In the genomic region with DNA sequence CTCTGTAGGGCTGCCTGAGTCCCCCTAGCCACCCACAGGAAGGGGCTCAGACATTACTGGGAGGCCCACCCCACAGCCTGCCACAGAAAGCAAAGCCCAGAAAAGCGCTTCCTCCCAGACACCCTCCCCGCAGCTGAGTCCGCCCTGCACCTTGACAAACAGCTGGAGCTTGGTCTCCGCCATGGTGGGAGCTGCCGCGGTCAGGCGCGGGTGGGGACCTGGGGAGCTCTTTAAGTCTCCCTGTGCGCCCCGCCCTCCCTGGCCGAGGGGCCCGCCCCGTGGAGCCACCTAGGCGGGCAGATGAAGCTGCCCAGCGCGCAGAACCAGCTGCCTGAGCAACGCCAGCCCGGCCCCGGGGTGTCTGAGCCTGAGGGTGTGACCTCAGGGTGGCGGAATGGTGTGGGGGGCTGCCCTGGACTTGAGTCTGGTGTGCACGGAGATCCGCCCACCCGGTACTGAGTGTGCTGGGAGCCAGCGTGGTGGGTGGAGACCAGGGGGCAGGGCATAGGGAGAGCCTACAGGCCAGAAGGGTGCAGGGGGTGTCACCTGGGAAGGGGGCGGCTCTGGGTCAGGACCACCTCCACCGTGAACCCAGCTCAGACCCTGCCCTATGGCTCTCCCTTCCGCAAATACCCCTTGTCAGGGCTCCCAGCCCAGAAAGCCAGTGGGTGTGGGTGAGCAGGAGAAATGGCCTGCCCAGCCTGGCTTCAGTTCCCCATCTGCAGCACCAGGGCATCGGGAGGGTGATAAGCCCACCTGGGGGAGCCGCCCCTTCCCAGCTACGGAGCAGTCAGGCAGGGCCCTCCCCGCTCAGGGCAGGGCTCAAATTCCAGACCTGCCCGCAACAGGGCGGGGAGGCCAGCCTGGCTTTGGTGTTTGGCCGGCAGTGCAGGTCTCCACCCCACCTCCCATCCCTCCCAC, we compare ENCODE assay signal across 9 cellular contexts. TPM values are rescaled to one million over a fixed set of nuclear protein-coding genes. Genes with fewer than 3 reads are reported as not detected.
A peak's percentile ranks its signal among the peaks of the same experiment; 100 is the strongest.
DNase-seq lines count a peak whose midpoint lies in the region; ATAC-seq lines count a peak whose summit lies in the region.
"Had no signal": no experiment of that assay in that cellular context is flagged by ENCODE, and none has a peak within 500 bp of the region (broad histone marks: within the 10 kb centered on the region; RNA-seq: fewer than 3 reads in every experiment).

A gene with protein sequence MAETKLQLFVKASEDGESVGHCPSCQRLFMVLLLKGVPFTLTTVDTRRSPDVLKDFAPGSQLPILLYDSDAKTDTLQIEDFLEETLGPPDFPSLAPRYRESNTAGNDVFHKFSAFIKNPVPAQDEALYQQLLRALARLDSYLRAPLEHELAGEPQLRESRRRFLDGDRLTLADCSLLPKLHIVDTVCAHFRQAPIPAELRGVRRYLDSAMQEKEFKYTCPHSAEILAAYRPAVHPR (minus strand): TSS at position 208 of the 921 bp plus-strand sequence. CDS start 25 bp downstream, at position 183.

- H3K27ac Mint-ChIP-seq in activated naive CD8-positive, alpha-beta T cell treated with anti-CD3 and anti-CD28 coated beads, Interleukin-2, amount 10 ng/mL, durations not matched to agents 7 days and 5 days, result peak within 1 kb of the TSS; percentile 82

- POLR2A ChIA-PET in activated naive CD8-positive, alpha-beta T cell treated with anti-CD3 and anti-CD28 coated beads, Interleukin-2, amount 10 ng/mL, durations not matched to agents 7 days and 5 days (lab: Charles Lee), result interaction anchor here (0.9 to 1.7 kb wide), 11 partner anchors 18 to 133 kb away, joined by 3 to 10 read pairs (median 3); a partner anchor contains a TSS

- peaks cover 34% of the 10 kb centered on the region for H3K4me1 Mint-ChIP-seq in activated naive CD8-positive, alpha-beta T cell treated with anti-CD3 and anti-CD28 coated beads, Interleukin-2, amount 10 ng/mL, durations not matched to agents 7 days and 5 days

- H3K4me1 ChIP-seq in NT2/D1 (ENCODE audit: insufficient read depth, insufficient read length), result peaks cover 25% of the 10 kb centered on the region
- H3K4me1 ChIP-seq in mesodermal cell (ENCODE audit: control insufficient read depth, insufficient read depth, low read length, poor library complexity, severe bottlenecking), result peaks cover 22% of the 10 kb centered on the region

- peak within 1 kb of the TSS; percentile 64 for H3K4me3 Mint-ChIP-seq in activated naive CD8-positive, alpha-beta T cell treated with anti-CD3 and anti-CD28 coated beads, Interleukin-2, amount 10 ng/mL, durations not matched to agents 7 days and 5 days

- H3K36me3 Mint-ChIP-seq in activated naive CD8-positive, alpha-beta T cell treated with anti-CD3 and anti-CD28 coated beads, Interleukin-2, amount 10 ng/mL, durations not matched to agents 7 days and 5 days, result peaks cover 2% of the 10 kb centered on the region

- peak within 1 kb of the TSS; percentile 5 for H3K27ac ChIP-seq in mesodermal cell (ENCODE audit: low read depth, low read length, severe bottlenecking)

- peaks cover 27% of the 10 kb centered on the region for H3K36me3 ChIP-seq in NT2/D1 (ENCODE audit: insufficient read depth, insufficient read length, low read length)
- H3K36me3 ChIP-seq in mesodermal cell (ENCODE audit: control insufficient read depth, insufficient read depth, low read length), result peaks cover 12% of the 10 kb centered on the region

- WGBS in mesodermal cell (ENCODE audit: insufficient coverage in 2 of 2), 2 experiments, result 54 to 57% methylated on average over 22 to 24 of the region's 34 CpGs

- no peaks in the 10 kb centered on the region for H3K9me3 Mint-ChIP-seq in activated naive CD8-positive, alpha-beta T cell treated with anti-CD3 and anti-CD28 coated beads, Interleukin-2, amount 10 ng/mL, durations not matched to agents 7 days and 5 days

- DNase-seq in ELF-1 (ENCODE audit: low read depth, low spot score), result peak; percentile 57
- DNase-seq in NT2/D1 (ENCODE audit: low read depth, low spot score), result no peak
- DNase-seq in activated naive CD8-positive, alpha-beta T cell treated with anti-CD3 and anti-CD28 coated beads, Interleukin-2, amount 10 ng/mL, durations not matched to agents 7 days and 5 days, result peak; percentile 73
- no peak for DNase-seq in superior temporal gyrus (ENCODE audit: extremely low spot score)

- peak within 1 kb of the TSS; percentile 64 for H3K9ac ChIP-seq in NT2/D1 (ENCODE audit: insufficient read length, low read depth)

- H3K27me3 Mint-ChIP-seq in activated naive CD8-positive, alpha-beta T cell treated with anti-CD3 and anti-CD28 coated beads, Interleukin-2, amount 10 ng/mL, durations not matched to agents 7 days and 5 days, result peaks cover 2% of the 10 kb centered on the region

- no peaks in the 10 kb centered on the region for H3K9me3 ChIP-seq in NT2/D1 (ENCODE audit: insufficient read depth, low read length)
- H3K9me3 ChIP-seq in mesodermal cell (ENCODE audit: control insufficient read depth, low read length), result no peaks in the 10 kb centered on the region

- H3K4me3 ChIP-seq in NT2/D1 (ENCODE audit: insufficient read length, low read depth) (no peak within 1 kb of the TSS), mesodermal cell (ENCODE audit: extremely low read depth, insufficient read depth, low read length, poor library complexity, severe bottlenecking) (no peak within 1 kb of the TSS)

- ATAC-seq in activated naive CD8-positive, alpha-beta T cell treated with anti-CD3 and anti-CD28 coated beads, Interleukin-2, amount 10 ng/mL, durations not matched to agents 7 days and 5 days (ENCODE audit: low read depth), result peak; percentile 10
- ATAC-seq in GM19452 (IDR thresholded peaks at IDR 0.05; ENCODE audit: unreplicated experiment), result no peak
- no peak for ATAC-seq in GM21526 (IDR thresholded peaks at IDR 0.05; ENCODE audit: low FRiP score, unreplicated experiment)
- ATAC-seq in HG03095 (IDR thresholded peaks at IDR 0.05; ENCODE audit: unreplicated experiment), result no peak

- no peaks in the 10 kb centered on the region for H3K27me3 ChIP-seq in NT2/D1 (ENCODE audit: insufficient read depth, insufficient read length)

RNA-seq across cellular contexts. Expression of the gene that starts here (rescaled TPM):
- 10 to 100 TPM; 13.3 to 14.7 TPM for total RNA-seq in activated naive CD8-positive, alpha-beta T cell treated with anti-CD3 and anti-CD28 coated beads, Interleukin-2, amount 10 ng/mL, durations not matched to agents 7 days and 5 days
- polyA plus RNA-seq in mesodermal cell (2013, experiment 1 of 2), result 0.29 TPM
- polyA plus RNA-seq in mesodermal cell (2013, experiment 2 of 2), result 0.51 TPM
- polyA plus RNA-seq: neural cell had no signal

Comparison
In these comparisons a context has a peak if more than half of its experiments do, and no peak if none do; other contexts are left out.
1. DNase-seq: peak in ELF-1 (single experiment) and activated naive CD8-positive, alpha-beta T cell treated with anti-CD3 and anti-CD28 coated beads, Interleukin-2, amount 10 ng/mL, durations not matched to agents 7 days and 5 days (single experiment); none in NT2/D1 (single experiment) and superior temporal gyrus (single experiment).